ENCODE assay signal across 11 cellular contexts in genomic region chrX:19805054-19805690, GRCh38.
DNase-seq lines count a peak whose midpoint lies in the region; ATAC-seq, FAIRE-seq and TF ChIP-seq lines count a peak whose summit lies in the region.
"Had no signal": no experiment of that assay in that cellular context is flagged by ENCODE, and none has a peak within 500 bp of the region (broad histone marks: within the 10 kb centered on the region; RNA-seq: fewer than 3 reads in every experiment).

No MANE protein-coding gene starts in this region.

- peak overlapping the region; percentile 60 for H3K27ac ChIP-seq in KOPT-K1 (ENCODE audit: low read depth, low read length, poor library complexity, severe bottlenecking)
- no peak overlapping the region for H3K27ac ChIP-seq in astrocyte (ENCODE audit: low read depth, low read length)
- peak overlapping the region in 1 of 10 donors; percentile 44 for H3K27ac ChIP-seq in heart right ventricle
- H3K27ac ChIP-seq: parathyroid adenoma had no signal

- peak; percentile 48 for DNase-seq in COLO829 (ENCODE audit: low spot score)
- no peak for DNase-seq in astrocyte (ENCODE audit: low read depth)
- DNase-seq in natural killer cell treated with Interleukin-12 subunit alpha and Interleukin-12 subunit beta and Interleukin-15 and Interleukin-18, amount 100 ng/mL, for 72 hours (ENCODE audit: low spot score), result no peak
- DNase-seq in NCI-H2171 treated with DMSO at 0.1 percent for 48 hours (lab: John Stamatoyannopoulos, UW), result no peak
- no peak for DNase-seq in heart right ventricle
- DNase-seq: activated CD4-positive, alpha-beta T cell treated with anti-CD3 and anti-CD28 coated beads for 4 hours; aorta; SIG-M5 had no signal

- H3K27ac Mint-ChIP-seq in astrocyte (ENCODE audit: unreplicated experiment), result no peak overlapping the region
- peak overlapping the region; percentile 8 to 33 for H3K27ac Mint-ChIP-seq in natural killer cell treated with Interleukin-12 subunit alpha and Interleukin-12 subunit beta and Interleukin-15 and Interleukin-18, amount 100 ng/mL, for 72 hours

- TF ChIP-seq CTCF in astrocyte (IDR thresholded peaks at IDR 0.05; ENCODE audit: insufficient read depth, low read depth, low read length) (no peak), heart right ventricle (IDR thresholded peaks at IDR 0.05) (no peak)

- intact Hi-C loops in heart right ventricle (cut with DNase I), result loop anchor here in 2 of 10 donors (10.0 kb wide), 2 partner anchors 60 to 70 kb away; no protein-coding TSS in a partner anchor

- H3K4me3 Mint-ChIP-seq in astrocyte (ENCODE audit: unreplicated experiment), result no peak overlapping the region
- peak overlapping the region; percentile 51 for H3K4me3 Mint-ChIP-seq in natural killer cell treated with Interleukin-12 subunit alpha and Interleukin-12 subunit beta and Interleukin-15 and Interleukin-18, amount 100 ng/mL, for 72 hours

- H3K4me1 ChIP-seq in astrocyte (ENCODE audit: insufficient read depth, low read length) (no peaks in the 10 kb centered on the region), heart right ventricle (peaks cover 0 to 31% (median 2%) of the 10 kb centered on the region in 9 donors)
- H3K4me1 ChIP-seq: parathyroid adenoma had no signal

- H2AFZ ChIP-seq in astrocyte (ENCODE audit: low read depth, low read length), result no peak overlapping the region
- H2AFZ ChIP-seq: parathyroid adenoma had no signal

- no peaks in the 10 kb centered on the region for H3K79me2 ChIP-seq in astrocyte (ENCODE audit: insufficient read depth, low read length)

- no peaks in the 10 kb centered on the region for H3K9me3 Mint-ChIP-seq in astrocyte (ENCODE audit: unreplicated experiment)
- H3K9me3 Mint-ChIP-seq in natural killer cell treated with Interleukin-12 subunit alpha and Interleukin-12 subunit beta and Interleukin-15 and Interleukin-18, amount 100 ng/mL, for 72 hours, result no peaks in the 10 kb centered on the region

- H3K36me3 ChIP-seq in KOPT-K1 (ENCODE audit: insufficient read depth, low read length), result no peaks in the 10 kb centered on the region; the same call in 1 of the 2 replicates
- no peaks in the 10 kb centered on the region for H3K36me3 ChIP-seq in astrocyte (ENCODE audit: insufficient read depth, low read length)
- no peaks in the 10 kb centered on the region for H3K36me3 ChIP-seq in heart right ventricle

- H3K9ac ChIP-seq in astrocyte (ENCODE audit: low read length), result no peak overlapping the region
- H3K9ac ChIP-seq: parathyroid adenoma had no signal

- WGBS in heart right ventricle, 2 donors, result 65 to 66% methylated on average over 7 of the region's 7 CpGs

- H3K4me2 ChIP-seq in astrocyte (ENCODE audit: low read length), result peak overlapping the region; percentile 51

- FAIRE-seq in astrocyte (lab: Jason Lieb, UNC), result peak; percentile 78

- H4K20me1 ChIP-seq in astrocyte (ENCODE audit: insufficient read depth, low read length), result no peaks in the 10 kb centered on the region

- H3K4me1 Mint-ChIP-seq in astrocyte (ENCODE audit: low read depth, unreplicated experiment), result peaks cover 20% of the 10 kb centered on the region
- H3K4me1 Mint-ChIP-seq in natural killer cell treated with Interleukin-12 subunit alpha and Interleukin-12 subunit beta and Interleukin-15 and Interleukin-18, amount 100 ng/mL, for 72 hours (ENCODE audit: low read depth in 2 of 2), result peaks cover 36 to 52% of the 10 kb centered on the region in 2 donors

- peak; percentile 34 to 60 for ATAC-seq in natural killer cell treated with Interleukin-12 subunit alpha and Interleukin-12 subunit beta and Interleukin-15 and Interleukin-18, amount 100 ng/mL, for 72 hours
- ATAC-seq in heart right ventricle (no peak), GM19397 (IDR thresholded peaks at IDR 0.05; ENCODE audit: unreplicated experiment) (no peak)

- H3K36me3 Mint-ChIP-seq in astrocyte (ENCODE audit: low read depth, unreplicated experiment), result no peaks in the 10 kb centered on the region
- no peaks in the 10 kb centered on the region for H3K36me3 Mint-ChIP-seq in natural killer cell treated with Interleukin-12 subunit alpha and Interleukin-12 subunit beta and Interleukin-15 and Interleukin-18, amount 100 ng/mL, for 72 hours

- H3K27me3 Mint-ChIP-seq in astrocyte (ENCODE audit: low read depth, unreplicated experiment), result no peaks in the 10 kb centered on the region
- H3K27me3 Mint-ChIP-seq in natural killer cell treated with Interleukin-12 subunit alpha and Interleukin-12 subunit beta and Interleukin-15 and Interleukin-18, amount 100 ng/mL, for 72 hours, result no peaks in the 10 kb centered on the region

- no peaks in the 10 kb centered on the region for H3K27me3 ChIP-seq in astrocyte (ENCODE audit: insufficient read depth, low read length)
- no peaks in the 10 kb centered on the region for H3K27me3 ChIP-seq in heart right ventricle

- H3K9me3 ChIP-seq in KOPT-K1 (ENCODE audit: insufficient read depth, low read length, poor library complexity, severe bottlenecking), result peaks cover 10% of the 10 kb centered on the region
- H3K9me3 ChIP-seq in astrocyte (ENCODE audit: insufficient read depth, low read depth, low read length), result no peaks in the 10 kb centered on the region
- H3K9me3 ChIP-seq in heart right ventricle, result no peaks in the 10 kb centered on the region

- H3K4me3 ChIP-seq in astrocyte (ENCODE audit: insufficient read depth, low read depth, low read length), result peak overlapping the region; percentile 17
- no peak overlapping the region for H3K4me3 ChIP-seq in heart right ventricle

Comparison
In these comparisons a context has a peak if more than half of its experiments do, and no peak if none do; other contexts are left out.
1. ATAC-seq: peak in natural killer cell treated with Interleukin-12 subunit alpha and Interleukin-12 subunit beta and Interleukin-15 and Interleukin-18, amount 100 ng/mL, for 72 hours (2 of 2); none in heart right ventricle (0 of 8) and GM19397 (single experiment).